Comparison of ENCODE assay signal across 1 cellular context in the genomic region with DNA sequence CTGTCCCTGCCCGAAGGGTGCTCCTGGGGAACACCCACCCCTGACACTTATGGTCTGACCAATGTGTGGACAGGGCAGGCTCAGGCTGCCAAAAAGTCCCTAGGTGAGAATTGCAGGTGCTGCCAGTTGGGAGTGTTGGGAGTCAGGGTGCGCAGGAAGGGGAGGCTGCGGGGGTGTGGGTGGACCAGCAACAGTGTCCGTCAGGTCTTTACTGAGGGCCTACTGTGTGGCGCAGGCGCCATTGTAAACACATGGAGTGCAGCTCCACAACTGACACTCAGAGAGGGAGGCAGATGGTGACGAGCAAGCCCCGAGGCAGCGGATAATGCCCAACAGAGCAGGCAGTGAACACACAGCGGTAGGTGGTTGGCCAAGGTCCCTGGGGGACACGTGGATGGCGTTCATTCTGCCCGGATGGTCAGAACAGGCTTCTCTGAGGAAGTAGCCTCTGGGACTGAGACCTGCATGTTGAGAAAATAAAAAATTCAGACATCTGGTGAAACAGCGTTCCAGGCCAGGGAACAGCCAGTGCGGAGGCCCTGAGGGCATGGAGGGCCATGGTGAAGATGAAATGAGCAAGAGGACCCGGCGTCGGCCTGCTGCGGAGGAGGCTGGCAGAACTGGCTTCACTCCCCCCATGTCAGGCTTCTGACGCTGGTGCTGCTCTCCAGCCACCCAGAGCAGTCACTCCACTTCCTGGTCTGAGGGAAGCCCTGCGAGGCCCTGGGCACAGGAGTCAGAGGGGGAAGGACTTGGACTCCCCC.
TF ChIP-seq lines count a peak whose summit lies in the region.

No MANE protein-coding gene starts in this region.

TF ChIP-seq in IMR-90, 13 proteins besides CTCF, POLR2A, EP300 and RAD21 (continued from another document):
- TF ChIP-seq, protein P1, sequence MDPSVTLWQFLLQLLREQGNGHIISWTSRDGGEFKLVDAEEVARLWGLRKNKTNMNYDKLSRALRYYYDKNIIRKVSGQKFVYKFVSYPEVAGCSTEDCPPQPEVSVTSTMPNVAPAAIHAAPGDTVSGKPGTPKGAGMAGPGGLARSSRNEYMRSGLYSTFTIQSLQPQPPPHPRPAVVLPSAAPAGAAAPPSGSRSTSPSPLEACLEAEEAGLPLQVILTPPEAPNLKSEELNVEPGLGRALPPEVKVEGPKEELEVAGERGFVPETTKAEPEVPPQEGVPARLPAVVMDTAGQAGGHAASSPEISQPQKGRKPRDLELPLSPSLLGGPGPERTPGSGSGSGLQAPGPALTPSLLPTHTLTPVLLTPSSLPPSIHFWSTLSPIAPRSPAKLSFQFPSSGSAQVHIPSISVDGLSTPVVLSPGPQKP (IDR thresholded peaks at IDR 0.05; ENCODE audit: borderline replicate concordance, low read depth, low read length), result no peak
- no peak for TF ChIP-seq MAFK (IDR thresholded peaks at IDR 0.05; ENCODE audit: low read depth, low read length)
- TF ChIP-seq USF2 (IDR thresholded peaks at IDR 0.05; ENCODE audit: low read depth, low read length), result no peak
TF ChIP-seq in IMR-90: peak in this region for 0.
